20 cellular contexts compared by ENCODE assay signal in genomic region chr11:109605006-109605405, GRCh38.
A peak's percentile ranks its signal among the peaks of the same experiment; 100 is the strongest.
DNase-seq lines count a peak whose midpoint lies in the region; ATAC-seq and TF ChIP-seq lines count a peak whose summit lies in the region.
"Had no signal": no experiment of that assay in that cellular context is flagged by ENCODE, and none has a peak within 500 bp of the region (broad histone marks: within the 10 kb centered on the region; RNA-seq: fewer than 3 reads in every experiment).

No MANE protein-coding gene starts in this region.

- H3K9ac ChIP-seq in SK-N-SH: no peak overlapping the region

- no peaks in the 10 kb centered on the region for H3K9me3 ChIP-seq in SK-N-SH
- H3K9me3 ChIP-seq: Caco-2 had no signal

- H3F3A ChIP-seq in SK-N-SH (replicated peaks; ENCODE audit: insufficient read depth): no peaks in the 10 kb centered on the region

- H4K20me1 ChIP-seq in SK-N-SH (ENCODE audit: insufficient read depth): no peaks in the 10 kb centered on the region

- no peak overlapping the region for H2AFZ ChIP-seq in SK-N-SH (ENCODE audit: low read depth)
- H2AFZ ChIP-seq: GM23338, PC-9 had no signal

- H3K36me3 ChIP-seq in SK-N-SH (replicated peaks in 1 of 2; ENCODE audit: control insufficient read depth in 1 of 2, insufficient read depth in 2 of 2, low read length in 1 of 2): no peaks in the 10 kb centered on the region

- DNase-seq in DMS 273 (lab: John Stamatoyannopoulos, UW; ENCODE audit: unreplicated experiment) (peak; percentile 13), DMS 273 treated with DMSO at 0.1 percent for 48 hours (lab: John Stamatoyannopoulos, UW) (no peak), astrocyte of the hippocampus (ENCODE audit: low read depth, low spot score) (peak; percentile 9), SK-N-SH (no peak), middle frontal gyrus (ENCODE audit: extremely low spot score, low spot score) (no peak)
- DNase-seq: Caco-2; CD4-positive, CD25-positive, alpha-beta regulatory T cell; DMS53; MM.1S; NCI-H1105 treated with DMSO at 0.1 percent for 48 hours; NCI-H1694 treated with DMSO at 0.1 percent for 48 hours; NCI-H2107; NCI-H774; PC-9 had no signal

- POLR2A ChIA-PET in SK-N-SH (lab: Yijun Ruan, JAX): no interaction called here

- H3K9me3 Mint-ChIP-seq in nephron: no peaks in the 10 kb centered on the region
- H3K9me3 Mint-ChIP-seq: GM23338 had no signal

- TF ChIP-seq EP300 in SK-N-SH (IDR thresholded peaks at IDR 0.05; ENCODE audit: borderline replicate concordance in 1 of 2, low read depth in 1 of 2, low read length in 1 of 2): no peak

- peaks cover 45% of the 10 kb centered on the region for H3K4me1 Mint-ChIP-seq in nephron
- H3K4me1 Mint-ChIP-seq: B cell; CD4-positive, CD25-positive, alpha-beta regulatory T cell; GM23338 had no signal

- no peaks in the 10 kb centered on the region for H3K4me1 ChIP-seq in SK-N-SH (ENCODE audit: control insufficient read depth in 1 of 2, insufficient read depth in 2 of 2, low read depth in 1 of 2, low read length in 1 of 2)
- H3K4me1 ChIP-seq: Caco-2 had no signal

- no peak overlapping the region for H3K4me3 ChIP-seq in SK-N-SH (ENCODE audit: low read depth in 2 of 2, low read length in 1 of 2)
- H3K4me3 ChIP-seq: GM23338, PC-9 had no signal

- no peak overlapping the region for H3K4me3 Mint-ChIP-seq in nephron
- H3K4me3 Mint-ChIP-seq: B cell; CD4-positive, CD25-positive, alpha-beta regulatory T cell; GM23338 had no signal

- TF ChIP-seq CTCF in nephron (IDR thresholded peaks at IDR 0.05; ENCODE audit: unreplicated experiment in 3 of 3) (no peak), SK-N-SH (IDR thresholded peaks at IDR 0.05) (no peak)

- no peak for TF ChIP-seq RAD21 in SK-N-SH (IDR thresholded peaks at IDR 0.05; ENCODE audit: low read length)

- ATAC-seq in HG02870 (IDR thresholded peaks at IDR 0.05; ENCODE audit: unreplicated experiment) (no peak), GM21367 (IDR thresholded peaks at IDR 0.05; ENCODE audit: unreplicated experiment) (no peak)
- ATAC-seq: GM23338 had no signal

- H3K27me3 ChIP-seq in SK-N-SH (ENCODE audit: insufficient read depth): no peaks in the 10 kb centered on the region

- H3K27ac ChIP-seq in SK-N-SH (ENCODE audit: low read depth in 2 of 2, low read length in 1 of 2): no peak overlapping the region
- H3K27ac ChIP-seq: 22Rv1, PC-9 had no signal

- CTCF ChIA-PET in SK-N-SH (lab: Yijun Ruan, JAX): no interaction called here

- H3K4me2 ChIP-seq in SK-N-SH: no peak overlapping the region
- H3K4me2 ChIP-seq: GM23338, PC-9 had no signal

- H3K79me2 ChIP-seq in SK-N-SH (ENCODE audit: insufficient read depth): no peaks in the 10 kb centered on the region

- peaks cover 4% of the 10 kb centered on the region for H3K27me3 Mint-ChIP-seq in nephron (ENCODE audit: low read depth)
- H3K27me3 Mint-ChIP-seq: B cell; CD4-positive, CD25-positive, alpha-beta regulatory T cell had no signal

- peak overlapping the region; percentile 55 to 75 (median 58) for H3K27ac Mint-ChIP-seq in nephron
- H3K27ac Mint-ChIP-seq: B cell; CD4-positive, CD25-positive, alpha-beta regulatory T cell; GM23338 had no signal

- H3K36me3 Mint-ChIP-seq in nephron (ENCODE audit: low read depth): no peaks in the 10 kb centered on the region
- H3K36me3 Mint-ChIP-seq: CD4-positive, CD25-positive, alpha-beta regulatory T cell had no signal

- no peaks in the 10 kb centered on the region for H3K9me2 ChIP-seq in SK-N-SH

TF ChIP-seq in SK-N-SH, 30 proteins besides CTCF, POLR2A, EP300 and RAD21:
- TF ChIP-seq SMC3 (IDR thresholded peaks at IDR 0.05; ENCODE audit: low read depth, low read length) (no peak), TAF1 (IDR thresholded peaks at IDR 0.05; ENCODE audit: borderline replicate concordance, low read depth, low read length) (no peak), RFX5 (IDR thresholded peaks at IDR 0.05; ENCODE audit: low read length) (no peak), FOXJ3 (CRISPR knock-in tag; IDR thresholded peaks at IDR 0.05) (no peak), TEAD4 (IDR thresholded peaks at IDR 0.05; ENCODE audit: borderline replicate concordance, insufficient read depth) (no peak), ELF1 (IDR thresholded peaks at IDR 0.05) (no peak), NRF1 (IDR thresholded peaks at IDR 0.05; ENCODE audit: low read depth, low read length) (no peak), NFIC (IDR thresholded peaks at IDR 0.05; ENCODE audit: borderline replicate concordance) (no peak), ZBTB33 (IDR thresholded peaks at IDR 0.05; ENCODE audit: borderline replicate concordance, low read depth) (no peak), USF1 (IDR thresholded peaks at IDR 0.05; ENCODE audit: borderline replicate concordance, low read depth) (no peak), POLR2AphosphoS5 (IDR thresholded peaks at IDR 0.05; ENCODE audit: low read depth, low read length) (no peak), USF2 (IDR thresholded peaks at IDR 0.05; ENCODE audit: borderline replicate concordance, low read depth, low read length) (no peak)
- TF ChIP-seq, protein P1, sequence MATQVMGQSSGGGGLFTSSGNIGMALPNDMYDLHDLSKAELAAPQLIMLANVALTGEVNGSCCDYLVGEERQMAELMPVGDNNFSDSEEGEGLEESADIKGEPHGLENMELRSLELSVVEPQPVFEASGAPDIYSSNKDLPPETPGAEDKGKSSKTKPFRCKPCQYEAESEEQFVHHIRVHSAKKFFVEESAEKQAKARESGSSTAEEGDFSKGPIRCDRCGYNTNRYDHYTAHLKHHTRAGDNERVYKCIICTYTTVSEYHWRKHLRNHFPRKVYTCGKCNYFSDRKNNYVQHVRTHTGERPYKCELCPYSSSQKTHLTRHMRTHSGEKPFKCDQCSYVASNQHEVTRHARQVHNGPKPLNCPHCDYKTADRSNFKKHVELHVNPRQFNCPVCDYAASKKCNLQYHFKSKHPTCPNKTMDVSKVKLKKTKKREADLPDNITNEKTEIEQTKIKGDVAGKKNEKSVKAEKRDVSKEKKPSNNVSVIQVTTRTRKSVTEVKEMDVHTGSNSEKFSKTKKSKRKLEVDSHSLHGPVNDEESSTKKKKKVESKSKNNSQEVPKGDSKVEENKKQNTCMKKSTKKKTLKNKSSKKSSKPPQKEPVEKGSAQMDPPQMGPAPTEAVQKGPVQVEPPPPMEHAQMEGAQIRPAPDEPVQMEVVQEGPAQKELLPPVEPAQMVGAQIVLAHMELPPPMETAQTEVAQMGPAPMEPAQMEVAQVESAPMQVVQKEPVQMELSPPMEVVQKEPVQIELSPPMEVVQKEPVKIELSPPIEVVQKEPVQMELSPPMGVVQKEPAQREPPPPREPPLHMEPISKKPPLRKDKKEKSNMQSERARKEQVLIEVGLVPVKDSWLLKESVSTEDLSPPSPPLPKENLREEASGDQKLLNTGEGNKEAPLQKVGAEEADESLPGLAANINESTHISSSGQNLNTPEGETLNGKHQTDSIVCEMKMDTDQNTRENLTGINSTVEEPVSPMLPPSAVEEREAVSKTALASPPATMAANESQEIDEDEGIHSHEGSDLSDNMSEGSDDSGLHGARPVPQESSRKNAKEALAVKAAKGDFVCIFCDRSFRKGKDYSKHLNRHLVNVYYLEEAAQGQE (IDR thresholded peaks at IDR 0.05; ENCODE audit: low read depth, low read length): no peak
- TF ChIP-seq, protein P2, sequence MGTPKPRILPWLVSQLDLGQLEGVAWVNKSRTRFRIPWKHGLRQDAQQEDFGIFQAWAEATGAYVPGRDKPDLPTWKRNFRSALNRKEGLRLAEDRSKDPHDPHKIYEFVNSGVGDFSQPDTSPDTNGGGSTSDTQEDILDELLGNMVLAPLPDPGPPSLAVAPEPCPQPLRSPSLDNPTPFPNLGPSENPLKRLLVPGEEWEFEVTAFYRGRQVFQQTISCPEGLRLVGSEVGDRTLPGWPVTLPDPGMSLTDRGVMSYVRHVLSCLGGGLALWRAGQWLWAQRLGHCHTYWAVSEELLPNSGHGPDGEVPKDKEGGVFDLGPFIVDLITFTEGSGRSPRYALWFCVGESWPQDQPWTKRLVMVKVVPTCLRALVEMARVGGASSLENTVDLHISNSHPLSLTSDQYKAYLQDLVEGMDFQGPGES (IDR thresholded peaks at IDR 0.05; ENCODE audit: low read depth, low read length): no peak

Comparison
In these comparisons a context has a peak if more than half of its experiments do, and no peak if none do; other contexts are left out.
1. DNase-seq: peak in DMS 273 (single experiment) and astrocyte of the hippocampus (single experiment); none in DMS 273 treated with DMSO at 0.1 percent for 48 hours (single experiment), SK-N-SH (single experiment) and middle frontal gyrus (single experiment).